Comparison of ENCODE assay signal across 29 cellular contexts in genomic region chr12:16626991-16627390, GRCh38. TPM values are rescaled to one million over a fixed set of nuclear protein-coding genes. Genes with fewer than 3 reads are reported as not detected.
"Had no signal": no experiment of that assay in that cellular context is flagged by ENCODE, and none has a peak within 500 bp of the region (broad histone marks: within the 10 kb centered on the region; RNA-seq: fewer than 3 reads in every experiment).

No MANE protein-coding gene starts in this region.

- H3K4me3 ChIP-seq: esophagus squamous epithelium, gastrocnemius medialis, heart right ventricle, left lung, lower lobe of right lung, mucosa of descending colon had no signal

- DNase-seq: cortex of kidney; effector CD8-positive, alpha-beta T cell; effector memory CD8-positive, alpha-beta T cell; endodermal cell; erythroblast; esophagus squamous epithelium; foreskin fibroblast; gastrocnemius medialis; glutamatergic neuron; head of caudate nucleus; heart right ventricle; hippocampal formation; left cardiac atrium; left lung; left ventricle myocardium superior; lower lobe of right lung; mesenchymal stem cell; mucosa of descending colon; naive B cell; naive thymus-derived CD8-positive, alpha-beta T cell had no signal

- H3K27me3 ChIP-seq: esophagus squamous epithelium, gastrocnemius medialis, heart right ventricle, left lung had no signal

- H3K9me3 ChIP-seq: esophagus squamous epithelium, gastrocnemius medialis, heart right ventricle, left lung, lower lobe of right lung, mucosa of descending colon had no signal

- FAIRE-seq: endometrium, islet of Langerhans, keratinocyte had no signal

- ATAC-seq: effector memory CD8-positive, alpha-beta T cell; esophagus mucosa; gastrocnemius medialis; heart right ventricle; left cardiac atrium; left lung; left ventricle myocardium superior; lower lobe of right lung; mucosa of descending colon; naive thymus-derived CD8-positive, alpha-beta T cell had no signal

- H3K4me1 ChIP-seq: esophagus squamous epithelium, gastrocnemius medialis, heart right ventricle, left lung, lower lobe of right lung had no signal

- H3K27ac ChIP-seq: epithelial cell of prostate, esophagus squamous epithelium, gastrocnemius medialis, heart right ventricle, left lung, lower lobe of right lung had no signal

- H3K36me3 ChIP-seq: esophagus squamous epithelium, gastrocnemius medialis, heart right ventricle, left lung, lower lobe of right lung had no signal

RNA-seq across cellular contexts. Expression of gene LMO3, which starts 21.0 kb away (rescaled TPM):
- total RNA-seq: dermis microvascular lymphatic vessel endothelial cell; glomerular endothelial cell; kidney epithelial cell; lung microvascular endothelial cell; naive thymus-derived CD8-positive, alpha-beta T cell had no signal
- polyA plus RNA-seq: keratinocyte; naive thymus-derived CD8-positive, alpha-beta T cell had no signal
